Comparison of ENCODE assay signal across 1 cellular context in genomic region chr2:169798718-169799495, GRCh38.
TF ChIP-seq lines count a peak whose summit lies in the region.

Gene SSB, plus strand, starts transcription at chr2:169798871. Its CDS starts 2,090 bp downstream, at chr2:169800961.

TF ChIP-seq in HepG2, 621 proteins besides CTCF, POLR2A, EP300 and RAD21 (continued from another document and continues in another):
- no peak for TF ChIP-seq GLMP (CRISPR knock-in tag; IDR thresholded peaks at IDR 0.05; ENCODE audit: borderline replicate concordance)
- TF ChIP-seq MIER3 (CRISPR knock-in tag; IDR thresholded peaks at IDR 0.05; ENCODE audit: borderline replicate concordance) = peak; percentile 66
- TF ChIP-seq SUZ12 (IDR thresholded peaks at IDR 0.05; ENCODE audit: low read depth, low read length) = no peak
- 0 out of 2 replicates have a peak, but pooled peaks have one; percentile 30 for TF ChIP-seq MEF2D (CRISPR knock-in tag; IDR thresholded peaks at IDR 0.05)
- TF ChIP-seq SATB2 (CRISPR knock-in tag; IDR thresholded peaks at IDR 0.05) = no peak
- TF ChIP-seq ZNF44 (CRISPR knock-in tag; IDR thresholded peaks at IDR 0.05) = peak; percentile 33; the same call in 1 of the 2 replicates
- TF ChIP-seq ARNT (IDR thresholded peaks at IDR 0.05) = no peak
- peak; percentile 91; the same call in 1 of the 2 replicates for TF ChIP-seq ZNF792 (CRISPR knock-in tag; IDR thresholded peaks at IDR 0.05)
- TF ChIP-seq ZFP36L1 (CRISPR knock-in tag; IDR thresholded peaks at IDR 0.05) = no peak; the same call in none of the 2 replicates
- TF ChIP-seq, protein P1, sequence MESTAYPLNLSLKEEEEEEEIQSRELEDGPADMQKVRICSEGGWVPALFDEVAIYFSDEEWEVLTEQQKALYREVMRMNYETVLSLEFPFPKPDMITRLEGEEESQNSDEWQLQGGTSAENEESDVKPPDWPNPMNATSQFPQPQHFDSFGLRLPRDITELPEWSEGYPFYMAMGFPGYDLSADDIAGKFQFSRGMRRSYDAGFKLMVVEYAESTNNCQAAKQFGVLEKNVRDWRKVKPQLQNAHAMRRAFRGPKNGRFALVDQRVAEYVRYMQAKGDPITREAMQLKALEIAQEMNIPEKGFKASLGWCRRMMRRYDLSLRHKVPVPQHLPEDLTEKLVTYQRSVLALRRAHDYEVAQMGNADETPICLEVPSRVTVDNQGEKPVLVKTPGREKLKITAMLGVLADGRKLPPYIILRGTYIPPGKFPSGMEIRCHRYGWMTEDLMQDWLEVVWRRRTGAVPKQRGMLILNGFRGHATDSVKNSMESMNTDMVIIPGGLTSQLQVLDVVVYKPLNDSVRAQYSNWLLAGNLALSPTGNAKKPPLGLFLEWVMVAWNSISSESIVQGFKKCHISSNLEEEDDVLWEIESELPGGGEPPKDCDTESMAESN (CRISPR knock-in tag; conservative IDR thresholded peaks at IDR 0.05) = peak; percentile 66
- TF ChIP-seq ZNF205 (CRISPR knock-in tag; IDR thresholded peaks at IDR 0.05) = peak; percentile 87
- TF ChIP-seq ZNF124 (CRISPR knock-in tag; IDR thresholded peaks at IDR 0.05) = peak; percentile 54; the same call in 1 of the 2 replicates
- TF ChIP-seq ZNF503 (CRISPR knock-in tag; IDR thresholded peaks at IDR 0.05) = peak; percentile 63; the same call in 1 of the 2 replicates
- TF ChIP-seq ZMYM3 (CRISPR knock-in tag; IDR thresholded peaks at IDR 0.05) = no peak
- TF ChIP-seq ETV6 (CRISPR knock-in tag; conservative IDR thresholded peaks at IDR 0.05) = peak; percentile 55
- TF ChIP-seq AKNA (CRISPR knock-in tag; IDR thresholded peaks at IDR 0.05; ENCODE audit: borderline replicate concordance) = no peak
- 0 out of 2 replicates have a peak, but pooled peaks have one; percentile 79 for TF ChIP-seq MTA1 (CRISPR knock-in tag; IDR thresholded peaks at IDR 0.05; ENCODE audit: borderline replicate concordance)
- TF ChIP-seq ZNF292 (CRISPR knock-in tag; IDR thresholded peaks at IDR 0.05; ENCODE audit: borderline replicate concordance, low read depth) = peak; percentile 56; the same call in 1 of the 2 replicates
- no peak for TF ChIP-seq ZNF274 (CRISPR knock-in tag; IDR thresholded peaks at IDR 0.05)
- TF ChIP-seq ZNF709 (CRISPR knock-in tag; IDR thresholded peaks at IDR 0.05) = peak; percentile 95
- no peak for TF ChIP-seq SNRNP70 (IDR thresholded peaks at IDR 0.05; ENCODE audit: low read depth, low read length)
- TF ChIP-seq CCDC6 (CRISPR knock-in tag; IDR thresholded peaks at IDR 0.05) = peak; percentile 76; the same call in 1 of the 2 replicates
- TF ChIP-seq KLF13 (CRISPR knock-in tag; IDR thresholded peaks at IDR 0.05) = no peak
- 0 out of 2 replicates have a peak, but pooled peaks have one; percentile 33 for TF ChIP-seq GATAD2A (CRISPR knock-in tag; IDR thresholded peaks at IDR 0.05)
- no peak for TF ChIP-seq ZNF572 (CRISPR knock-in tag; IDR thresholded peaks at IDR 0.05)
- no peak for TF ChIP-seq RORA (CRISPR knock-in tag; IDR thresholded peaks at IDR 0.05)
- no peak for TF ChIP-seq ZNF282 (IDR thresholded peaks at IDR 0.05; ENCODE audit: partially characterized antibody)
- no peak for TF ChIP-seq BATF2 (CRISPR knock-in tag; IDR thresholded peaks at IDR 0.05)
- peak; percentile 69; the same call in 1 of the 2 replicates for TF ChIP-seq HOXA5 (CRISPR knock-in tag; IDR thresholded peaks at IDR 0.05)
- no peak for TF ChIP-seq DNMT3B (CRISPR knock-in tag; conservative IDR thresholded peaks at IDR 0.05)
- TF ChIP-seq ZFAT (CRISPR knock-in tag; conservative IDR thresholded peaks at IDR 0.05) = no peak
- 0 out of 2 replicates have a peak, but pooled peaks have one; percentile 21 for TF ChIP-seq PITX1 (CRISPR knock-in tag; IDR thresholded peaks at IDR 0.05)
- peak; percentile 87; the same call in 1 of the 2 replicates for TF ChIP-seq SMAD1 (CRISPR knock-in tag; IDR thresholded peaks at IDR 0.05; ENCODE audit: borderline replicate concordance, low read depth)
- TF ChIP-seq ZNF230 (CRISPR knock-in tag; IDR thresholded peaks at IDR 0.05) = peak; percentile 80; the same call in 1 of the 2 replicates
- TF ChIP-seq HMG20A (CRISPR knock-in tag; IDR thresholded peaks at IDR 0.05; ENCODE audit: borderline replicate concordance) = no peak
- TF ChIP-seq, protein P2, sequence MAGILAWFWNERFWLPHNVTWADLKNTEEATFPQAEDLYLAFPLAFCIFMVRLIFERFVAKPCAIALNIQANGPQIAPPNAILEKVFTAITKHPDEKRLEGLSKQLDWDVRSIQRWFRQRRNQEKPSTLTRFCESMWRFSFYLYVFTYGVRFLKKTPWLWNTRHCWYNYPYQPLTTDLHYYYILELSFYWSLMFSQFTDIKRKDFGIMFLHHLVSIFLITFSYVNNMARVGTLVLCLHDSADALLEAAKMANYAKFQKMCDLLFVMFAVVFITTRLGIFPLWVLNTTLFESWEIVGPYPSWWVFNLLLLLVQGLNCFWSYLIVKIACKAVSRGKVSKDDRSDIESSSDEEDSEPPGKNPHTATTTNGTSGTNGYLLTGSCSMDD (CRISPR knock-in tag; IDR thresholded peaks at IDR 0.05) = no peak
- TF ChIP-seq POLR2G (IDR thresholded peaks at IDR 0.05; ENCODE audit: low read depth, low read length) = peak; percentile 95
- TF ChIP-seq SAFB2 (CRISPR knock-in tag; IDR thresholded peaks at IDR 0.05; ENCODE audit: borderline replicate concordance, low read depth) = peak; percentile 37; the same call in 1 of the 2 replicates
- TF ChIP-seq RXRB (CRISPR knock-in tag; IDR thresholded peaks at IDR 0.05; ENCODE audit: borderline replicate concordance) = peak; percentile 50
- no peak for TF ChIP-seq ZNF180 (CRISPR knock-in tag; IDR thresholded peaks at IDR 0.05; ENCODE audit: borderline replicate concordance, low read depth)
- TF ChIP-seq ZBTB20 (CRISPR knock-in tag; IDR thresholded peaks at IDR 0.05; ENCODE audit: borderline replicate concordance, low read depth) = 0 out of 2 replicates have a peak, but pooled peaks have one; percentile 32
- TF ChIP-seq ZIK1 (CRISPR knock-in tag; IDR thresholded peaks at IDR 0.05; ENCODE audit: borderline replicate concordance, low read depth) = peak; percentile 91; the same call in 1 of the 2 replicates
- no peak; the same call in 1 of the 2 replicates for TF ChIP-seq HIC2 (CRISPR knock-in tag; IDR thresholded peaks at IDR 0.05; ENCODE audit: low read depth)
- TF ChIP-seq SOX13 (IDR thresholded peaks at IDR 0.05) = no peak; the same call in 1 of the 2 replicates
- peak in 1 of 2 experiments; percentile 9; a peak in 1 of 4 replicates for TF ChIP-seq SOX13 (CRISPR knock-in tag; conservative IDR thresholded peaks at IDR 0.05 in 1 of 2, IDR thresholded peaks at IDR 0.05 in 1 of 2)
- no peak for TF ChIP-seq TCF7 (IDR thresholded peaks at IDR 0.05; ENCODE audit: low read depth)
- no peak for TF ChIP-seq NFRKB (IDR thresholded peaks at IDR 0.05)
- TF ChIP-seq ZNF800 (CRISPR knock-in tag; IDR thresholded peaks at IDR 0.05) = peak; percentile 54; the same call in 1 of the 2 replicates
- TF ChIP-seq KAT2B (IDR thresholded peaks at IDR 0.05; ENCODE audit: borderline replicate concordance, low read depth, low read length) = no peak
- TF ChIP-seq MAFF (IDR thresholded peaks at IDR 0.05; ENCODE audit: low read depth, low read length) = no peak
- no peak for TF ChIP-seq CSRNP2 (CRISPR knock-in tag; conservative IDR thresholded peaks at IDR 0.05; ENCODE audit: low read depth)
- TF ChIP-seq MBD4 (IDR thresholded peaks at IDR 0.05; ENCODE audit: borderline replicate concordance, low read length) = no peak
- peak; percentile 51 for TF ChIP-seq ZNF883 (CRISPR knock-in tag; IDR thresholded peaks at IDR 0.05; ENCODE audit: not compliant biosample characterization)
